Comparison of ENCODE assay signal across 1 cellular context in genomic region chr15:58285212-58285920, GRCh38.
TF ChIP-seq lines count a peak whose summit lies in the region.

No MANE protein-coding gene starts in this region.

TF ChIP-seq in GM23338, 12 proteins besides CTCF, POLR2A, EP300 and RAD21 (continued from another document):
- no peak for TF ChIP-seq ZNF462 (CRISPR knock-in tag; IDR thresholded peaks at IDR 0.05)
- no peak for TF ChIP-seq POLR2AphosphoS5 (IDR thresholded peaks at IDR 0.05; ENCODE audit: low read depth)
- no peak for TF ChIP-seq CREB1 (CRISPR knock-in tag; IDR thresholded peaks at IDR 0.05; ENCODE audit: low read depth)
- TF ChIP-seq ETS1 (IDR thresholded peaks at IDR 0.05): no peak
- TF ChIP-seq EZH2phosphoT487 (IDR thresholded peaks at IDR 0.05; ENCODE audit: unreplicated experiment): no peak
- no peak for TF ChIP-seq EZH2 (IDR thresholded peaks at IDR 0.05; ENCODE audit: low read depth, unreplicated experiment)
